In genomic region chr11:606245-606644, GRCh38 we compare ENCODE assay signal across 1 cellular context.
TF ChIP-seq lines count a peak whose summit lies in the region.

No MANE protein-coding gene starts in this region.

TF ChIP-seq in A549, 52 proteins besides CTCF, POLR2A, EP300 and RAD21 (continued from another document):
- no peak for TF ChIP-seq REST (IDR thresholded peaks at IDR 0.05)
- no peak for TF ChIP-seq CBX2 (IDR thresholded peaks at IDR 0.05; ENCODE audit: borderline replicate concordance, low read depth)
- no peak for TF ChIP-seq ZFP36 (IDR thresholded peaks at IDR 0.05; ENCODE audit: borderline replicate concordance, partially characterized antibody)
- TF ChIP-seq CEBPB (IDR thresholded peaks at IDR 0.05), result no peak
- TF ChIP-seq HMGXB4 (CRISPR knock-in tag; IDR thresholded peaks at IDR 0.05; ENCODE audit: borderline replicate concordance), result no peak
